1 cellular context compared by ENCODE assay signal in the genomic region with DNA sequence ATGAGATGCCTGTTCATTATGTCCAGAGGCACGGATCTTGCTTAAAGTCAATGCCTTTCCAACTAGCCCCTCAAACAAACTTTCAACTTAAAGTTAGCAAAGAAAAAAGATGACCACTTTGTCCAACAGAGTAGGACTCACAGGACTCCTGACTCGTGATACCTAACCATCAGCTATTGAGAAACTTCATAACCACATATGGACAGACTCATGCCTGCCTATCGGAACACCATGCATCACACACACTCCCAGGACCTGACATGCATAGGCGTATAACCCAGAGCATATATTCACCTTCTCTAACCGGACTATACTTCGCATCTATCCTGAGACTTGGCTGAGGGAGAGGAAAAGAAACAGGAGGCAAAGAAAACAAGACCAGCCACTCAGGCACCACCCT.
TF ChIP-seq lines count a peak whose summit lies in the region.

No MANE protein-coding gene starts in this region.

TF ChIP-seq in HepG2, 621 proteins besides CTCF, POLR2A, EP300 and RAD21:
- TF ChIP-seq ZNF788 (CRISPR knock-in tag; IDR thresholded peaks at IDR 0.05; ENCODE audit: borderline replicate concordance) = 0 out of 2 replicates have a peak, but pooled peaks have one; percentile 11
- TF ChIP-seq PHB2 (IDR thresholded peaks at IDR 0.05; ENCODE audit: partially characterized antibody) = no peak
- TF ChIP-seq, protein P1, sequence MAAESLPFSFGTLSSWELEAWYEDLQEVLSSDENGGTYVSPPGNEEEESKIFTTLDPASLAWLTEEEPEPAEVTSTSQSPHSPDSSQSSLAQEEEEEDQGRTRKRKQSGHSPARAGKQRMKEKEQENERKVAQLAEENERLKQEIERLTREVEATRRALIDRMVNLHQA (CRISPR knock-in tag; IDR thresholded peaks at IDR 0.05) = no peak
- TF ChIP-seq TAF1 (CRISPR knock-in tag; IDR thresholded peaks at IDR 0.05) = no peak
- no peak for TF ChIP-seq ZBTB7B (CRISPR knock-in tag; IDR thresholded peaks at IDR 0.05)
- TF ChIP-seq, protein P2, sequence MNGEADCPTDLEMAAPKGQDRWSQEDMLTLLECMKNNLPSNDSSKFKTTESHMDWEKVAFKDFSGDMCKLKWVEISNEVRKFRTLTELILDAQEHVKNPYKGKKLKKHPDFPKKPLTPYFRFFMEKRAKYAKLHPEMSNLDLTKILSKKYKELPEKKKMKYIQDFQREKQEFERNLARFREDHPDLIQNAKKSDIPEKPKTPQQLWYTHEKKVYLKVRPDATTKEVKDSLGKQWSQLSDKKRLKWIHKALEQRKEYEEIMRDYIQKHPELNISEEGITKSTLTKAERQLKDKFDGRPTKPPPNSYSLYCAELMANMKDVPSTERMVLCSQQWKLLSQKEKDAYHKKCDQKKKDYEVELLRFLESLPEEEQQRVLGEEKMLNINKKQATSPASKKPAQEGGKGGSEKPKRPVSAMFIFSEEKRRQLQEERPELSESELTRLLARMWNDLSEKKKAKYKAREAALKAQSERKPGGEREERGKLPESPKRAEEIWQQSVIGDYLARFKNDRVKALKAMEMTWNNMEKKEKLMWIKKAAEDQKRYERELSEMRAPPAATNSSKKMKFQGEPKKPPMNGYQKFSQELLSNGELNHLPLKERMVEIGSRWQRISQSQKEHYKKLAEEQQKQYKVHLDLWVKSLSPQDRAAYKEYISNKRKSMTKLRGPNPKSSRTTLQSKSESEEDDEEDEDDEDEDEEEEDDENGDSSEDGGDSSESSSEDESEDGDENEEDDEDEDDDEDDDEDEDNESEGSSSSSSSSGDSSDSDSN (CRISPR knock-in tag; IDR thresholded peaks at IDR 0.05) = 0 out of 2 replicates have a peak, but pooled peaks have one; percentile 22
- no peak for TF ChIP-seq SMYD3 (CRISPR knock-in tag; IDR thresholded peaks at IDR 0.05)
